In the genomic region with DNA sequence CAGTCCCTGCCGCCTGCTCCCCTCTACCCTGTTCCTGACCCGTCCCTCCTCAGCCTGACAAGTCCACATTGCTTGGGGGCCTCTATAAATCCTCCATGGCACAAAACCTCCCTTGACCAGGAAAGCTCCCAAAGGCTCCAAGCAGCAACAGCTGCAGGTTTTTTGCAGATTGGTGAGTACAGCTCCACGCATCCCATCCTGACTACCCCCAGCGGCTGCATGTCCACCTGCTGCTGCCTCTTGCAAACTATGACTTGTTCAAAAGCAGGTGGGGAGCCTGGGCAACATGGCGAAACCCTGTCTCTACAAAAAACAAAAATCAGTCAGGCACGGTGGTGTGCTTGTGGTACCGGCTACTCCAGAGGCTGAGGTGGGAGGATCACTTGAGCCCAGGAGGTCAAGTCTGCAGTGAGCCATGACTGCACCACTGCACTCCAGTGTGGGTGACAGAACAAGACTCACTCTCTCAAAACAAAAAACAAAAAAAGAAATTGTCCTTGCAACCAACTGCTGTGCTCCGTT, we compare ENCODE assay signal across 18 cellular contexts.
DNase-seq lines count a peak whose midpoint lies in the region; ATAC-seq lines count a peak whose summit lies in the region.
"Had no signal": no experiment of that assay in that cellular context is flagged by ENCODE, and none has a peak within 500 bp of the region (broad histone marks: within the 10 kb centered on the region; RNA-seq: fewer than 3 reads in every experiment).

No MANE protein-coding gene starts in this region.

- H3K36me3 ChIP-seq in H7 (replicated peaks; ENCODE audit: control insufficient read depth, insufficient read depth, low read length): no peaks in the 10 kb centered on the region; the same call in 1 of the 2 replicates
- H3K36me3 ChIP-seq: vagina had no signal

- H3K27me3 Mint-ChIP-seq in activated CD8-positive, alpha-beta memory T cell treated with anti-CD3 and anti-CD28 coated beads, Interleukin-2, amount 10 ng/mL, durations not matched to agents 7 days and 5 days: no peaks in the 10 kb centered on the region
- H3K27me3 Mint-ChIP-seq: CD8-positive, alpha-beta memory T cell had no signal

- H3K4me3 Mint-ChIP-seq in activated CD8-positive, alpha-beta memory T cell treated with anti-CD3 and anti-CD28 coated beads, Interleukin-2, amount 10 ng/mL, durations not matched to agents 7 days and 5 days: no peak overlapping the region

- intact Hi-C loops in posterior vena cava (cut with DNase I): no loop called here
- intact Hi-C loops in sciatic nerve (cut with DNase I): no loop called here

- CTCF ChIA-PET in activated CD8-positive, alpha-beta memory T cell treated with anti-CD3 and anti-CD28 coated beads, Interleukin-2, amount 10 ng/mL, durations not matched to agents 7 days and 5 days (lab: Charles Lee): interaction anchor here (0.7 kb wide), 2 partner anchors 10 to 1511 kb away, joined by 3 read pairs; no protein-coding TSS in a partner anchor

- peaks cover 86% of the 10 kb centered on the region for H3K4me1 Mint-ChIP-seq in activated CD8-positive, alpha-beta memory T cell treated with anti-CD3 and anti-CD28 coated beads, Interleukin-2, amount 10 ng/mL, durations not matched to agents 7 days and 5 days

- no peak overlapping the region for H3K4me3 ChIP-seq in H7 (ENCODE audit: insufficient read depth, low read depth, low read length)
- H3K4me3 ChIP-seq: dorsolateral prefrontal cortex, vagina had no signal

- no peak for ATAC-seq in activated CD8-positive, alpha-beta memory T cell treated with anti-CD3 and anti-CD28 coated beads, Interleukin-2, amount 10 ng/mL, durations not matched to agents 7 days and 5 days
- ATAC-seq in sciatic nerve: no peak
- ATAC-seq: right cardiac atrium had no signal

- no peaks in the 10 kb centered on the region for H3K27me3 ChIP-seq in H7 (ENCODE audit: control insufficient read depth, insufficient read depth, low read length)
- H3K27me3 ChIP-seq: dorsolateral prefrontal cortex, vagina had no signal

- peaks cover 21% of the 10 kb centered on the region for H3K36me3 Mint-ChIP-seq in activated CD8-positive, alpha-beta memory T cell treated with anti-CD3 and anti-CD28 coated beads, Interleukin-2, amount 10 ng/mL, durations not matched to agents 7 days and 5 days
- H3K36me3 Mint-ChIP-seq: immature natural killer cell had no signal

- H3K27ac Mint-ChIP-seq in activated CD8-positive, alpha-beta memory T cell treated with anti-CD3 and anti-CD28 coated beads, Interleukin-2, amount 10 ng/mL, durations not matched to agents 7 days and 5 days: peak overlapping the region; percentile 15

- DNase-seq in activated CD8-positive, alpha-beta memory T cell treated with anti-CD3 and anti-CD28 coated beads, Interleukin-2, amount 10 ng/mL, durations not matched to agents 7 days and 5 days: no peak
- no peak for DNase-seq in activated CD8-positive, alpha-beta memory T cell treated with anti-CD3 and anti-CD28 coated beads, Interleukin-2, amount 50 U/mL, for 4 hours
- peak; percentile 52 to 76 for DNase-seq in NCI-H524 (lab: John Stamatoyannopoulos, UW)
- peak; percentile 33 for DNase-seq in glomerular visceral epithelial cell (ENCODE audit: extremely low spot score)
- peak; percentile 34 for DNase-seq in posterior vena cava (ENCODE audit: low spot score)
- no peak for DNase-seq in sciatic nerve (ENCODE audit: low spot score)
- DNase-seq in activated gamma-delta T cell (lab: John Stamatoyannopoulos, UW): no peak
- DNase-seq in H7: no peak
- DNase-seq: activated CD4-positive, CD25-positive, alpha-beta regulatory T cell; CD8-positive, alpha-beta memory T cell; immature natural killer cell; mammary epithelial cell; NCI-H146; SIG-M5; T-helper 2 cell had no signal

- H3K9me3 Mint-ChIP-seq in activated CD8-positive, alpha-beta memory T cell treated with anti-CD3 and anti-CD28 coated beads, Interleukin-2, amount 10 ng/mL, durations not matched to agents 7 days and 5 days (ENCODE audit: low read depth): no peaks in the 10 kb centered on the region
- H3K9me3 Mint-ChIP-seq: CD8-positive, alpha-beta memory T cell; immature natural killer cell had no signal

Comparison
In these comparisons a context has a peak if more than half of its experiments do, and no peak if none do; other contexts are left out.
1. DNase-seq: peak in NCI-H524 (2 of 2), glomerular visceral epithelial cell (single experiment) and posterior vena cava (single experiment); none in activated CD8-positive, alpha-beta memory T cell treated with anti-CD3 and anti-CD28 coated beads, Interleukin-2, amount 10 ng/mL, durations not matched to agents 7 days and 5 days (single experiment), activated CD8-positive, alpha-beta memory T cell treated with anti-CD3 and anti-CD28 coated beads, Interleukin-2, amount 50 U/mL, for 4 hours (single experiment), sciatic nerve (single experiment), activated gamma-delta T cell (single experiment) and H7 (single experiment).